17 cellular contexts compared by ENCODE assay signal in the genomic region with DNA sequence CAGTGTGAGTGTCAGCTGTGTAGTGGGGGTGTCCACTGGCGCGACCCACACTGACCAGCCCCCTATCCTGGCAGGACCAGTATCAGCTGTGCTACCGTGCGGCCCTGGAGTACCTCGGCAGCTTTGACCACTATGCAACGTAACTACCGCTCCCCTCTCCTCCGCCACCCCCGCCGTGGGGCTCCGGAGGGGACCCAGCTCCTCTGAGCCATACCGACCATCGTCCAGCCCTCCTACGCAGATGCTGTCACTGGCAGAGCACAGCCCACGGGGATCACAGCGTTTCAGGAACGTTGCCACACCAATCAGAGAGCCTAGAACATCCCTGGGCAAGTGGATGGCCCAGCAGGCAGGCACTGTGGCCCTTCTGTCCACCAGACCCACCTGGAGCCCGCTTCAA.
"Had no signal": no experiment of that assay in that cellular context is flagged by ENCODE, and none has a peak within 500 bp of the region (broad histone marks: within the 10 kb centered on the region; RNA-seq: fewer than 3 reads in every experiment).

No MANE protein-coding gene starts in this region.

- H3K27ac ChIP-seq: cardiac muscle cell, epithelial cell of prostate, sigmoid colon had no signal

- H3K9me3 Mint-ChIP-seq: activated T-cell treated with anti-CD3 and anti-CD28 coated beads, Interleukin-2, amount 50 U/mL, for 4 hours; effector memory CD8-positive, alpha-beta T cell; natural killer cell had no signal

- H3K4me1 Mint-ChIP-seq: activated CD8-positive, alpha-beta memory T cell treated with anti-CD3 and anti-CD28 coated beads, Interleukin-2, amount 10 ng/mL, durations not matched to agents 7 days and 5 days; natural killer cell had no signal

- DNase-seq: activated CD4-positive, alpha-beta T cell treated with anti-CD3 and anti-CD28 coated beads for 1 hour; activated CD4-positive, alpha-beta T cell treated with anti-CD3 and anti-CD28 coated beads, Interleukin-2, amount 50 U/mL, for 48 hours; activated CD8-positive, alpha-beta memory T cell treated with anti-CD3 and anti-CD28 coated beads, Interleukin-2, amount 10 ng/mL, durations not matched to agents 7 days and 5 days; activated gamma-delta T cell; activated T-cell treated with anti-CD3 and anti-CD28 coated beads, Interleukin-2, amount 50 U/mL, for 4 hours; effector memory CD8-positive, alpha-beta T cell; kidney glomerular epithelial cell; natural killer cell; sigmoid colon; stimulated activated CD4-positive, alpha-beta T cell treated with anti-CD3 and anti-CD28 coated beads, Interleukin-2, amount 100 ng/mL, for 48 hours; stimulated activated naive CD8-positive, alpha-beta T cell treated with anti-CD3 and anti-CD28 coated beads, Interleukin-15, Interleukin-2, amounts not matched to agents 100 U/mL and 50 U/mL, for 24 hours; T-helper 9 cell; testis had no signal

- H3K9me3 ChIP-seq: sigmoid colon, testis had no signal

- FAIRE-seq: astrocyte had no signal

- H3K4me3 Mint-ChIP-seq: activated CD8-positive, alpha-beta memory T cell treated with anti-CD3 and anti-CD28 coated beads, Interleukin-2, amount 10 ng/mL, durations not matched to agents 7 days and 5 days; activated T-cell treated with anti-CD3 and anti-CD28 coated beads, Interleukin-2, amount 50 U/mL, for 4 hours; effector memory CD8-positive, alpha-beta T cell; natural killer cell had no signal

- H3K27ac Mint-ChIP-seq: activated CD8-positive, alpha-beta memory T cell treated with anti-CD3 and anti-CD28 coated beads, Interleukin-2, amount 10 ng/mL, durations not matched to agents 7 days and 5 days; effector memory CD8-positive, alpha-beta T cell; natural killer cell had no signal

- H3K4me3 ChIP-seq: cardiac muscle cell, lung, sigmoid colon, testis had no signal

- H3K4me1 ChIP-seq: sigmoid colon, testis had no signal

- H3K36me3 Mint-ChIP-seq: activated CD8-positive, alpha-beta memory T cell treated with anti-CD3 and anti-CD28 coated beads, Interleukin-2, amount 10 ng/mL, durations not matched to agents 7 days and 5 days; natural killer cell had no signal
